ENCODE assay signal across 9 cellular contexts in genomic region chr7:27095050-27095896, GRCh38. TPM values are rescaled to one million over a fixed set of nuclear protein-coding genes. Genes with fewer than 3 reads are reported as not detected.
DNase-seq lines count a peak whose midpoint lies in the region; ATAC-seq and TF ChIP-seq lines count a peak whose summit lies in the region.
"Had no signal": no experiment of that assay in that cellular context is flagged by ENCODE, and none has a peak within 500 bp of the region (broad histone marks: within the 10 kb centered on the region; RNA-seq: fewer than 3 reads in every experiment).

No MANE protein-coding gene starts in this region.

- peaks cover 11% of the 10 kb centered on the region for H3K27me3 ChIP-seq in effector memory CD4-positive, alpha-beta T cell (replicated peaks; ENCODE audit: control insufficient read depth, insufficient read depth, low read length, poor library complexity, severe bottlenecking)

- peaks cover 16% of the 10 kb centered on the region for H3K4me1 ChIP-seq in effector memory CD4-positive, alpha-beta T cell (ENCODE audit: control insufficient read depth, insufficient read depth, low read length, poor library complexity, severe bottlenecking)

- H3K4me3 ChIP-seq in effector memory CD4-positive, alpha-beta T cell (ENCODE audit: insufficient read depth, low read depth, low read length, poor library complexity, severe bottlenecking) = peak overlapping the region; percentile 85
- H3K4me3 ChIP-seq: BLaER1 treated with 17β-estradiol and CSF1 and Interleukin-3, amounts not matched to agents 10 nM and 100 nM had no signal

- H3K27me3 Mint-ChIP-seq in osteocyte (ENCODE audit: unreplicated experiment) = peaks cover 95% of the 10 kb centered on the region

- no peak for DNase-seq in activated CD4-positive, CD25-positive, alpha-beta regulatory T cell (lab: John Stamatoyannopoulos, UW)
- DNase-seq in NAMALWA (ENCODE audit: low spot score) (peak; percentile 21), osteocyte (ENCODE audit: extremely low spot score, unreplicated experiment) (no peak), NCI-H226 (no peak), 8988T (no peak), NCI-H748 treated with DMSO at 0.1 percent for 48 hours (lab: John Stamatoyannopoulos, UW) (no peak)
- DNase-seq in effector memory CD4-positive, alpha-beta T cell = peak in 1 of 3 donors; percentile 15

- H3K9me3 ChIP-seq in effector memory CD4-positive, alpha-beta T cell (ENCODE audit: control insufficient read depth, low read length) = no peaks in the 10 kb centered on the region

- H3K27ac Mint-ChIP-seq in osteocyte (ENCODE audit: unreplicated experiment) = no peak overlapping the region

- H3K4me1 Mint-ChIP-seq in osteocyte (ENCODE audit: unreplicated experiment) = peaks cover 11% of the 10 kb centered on the region

- TF ChIP-seq CTCF in osteocyte (IDR thresholded peaks at IDR 0.05) = no peak

- no peaks in the 10 kb centered on the region for H3K9me3 Mint-ChIP-seq in osteocyte (ENCODE audit: unreplicated experiment)

- no peaks in the 10 kb centered on the region for H3K36me3 Mint-ChIP-seq in osteocyte (ENCODE audit: unreplicated experiment)

- peak; percentile 2 to 15 for ATAC-seq in activated CD4-positive, CD25-positive, alpha-beta regulatory T cell treated with anti-CD3 and anti-CD28 coated beads, Interleukin-2, amount 50 U/mL, for 24 hours

- H3K27ac ChIP-seq in effector memory CD4-positive, alpha-beta T cell (ENCODE audit: insufficient read depth, low read length, poor library complexity, severe bottlenecking) = no peak overlapping the region
- H3K27ac ChIP-seq: BLaER1 treated with 17β-estradiol and CSF1 and Interleukin-3, amounts not matched to agents 10 nM and 100 nM had no signal

- no peaks in the 10 kb centered on the region for H3K36me3 ChIP-seq in effector memory CD4-positive, alpha-beta T cell (ENCODE audit: control insufficient read depth, insufficient read depth, low read length)
- H3K36me3 ChIP-seq: BLaER1 treated with 17β-estradiol and CSF1 and Interleukin-3, amounts not matched to agents 10 nM and 100 nM had no signal

- H3K4me3 Mint-ChIP-seq in osteocyte (ENCODE audit: unreplicated experiment) = peak overlapping the region; percentile 72

RNA-seq across cellular contexts. Expression of gene HOXA1, which starts 0.5 kb away (rescaled TPM):
- not detected in 2 replicates for total RNA-seq in osteocyte

RNA-seq across cellular contexts. Expression of gene HOXA2, which starts 7.2 kb away (rescaled TPM):
- total RNA-seq in osteocyte = not detected in 2 replicates

RNA-seq across cellular contexts. Expression of gene HOXA4, which starts 35.3 kb away (rescaled TPM):
- total RNA-seq in osteocyte = not detected in 2 replicates

RNA-seq across cellular contexts. Expression of gene HOXA5, which starts 48.2 kb away (rescaled TPM):
- not detected in 2 replicates for total RNA-seq in osteocyte

RNA-seq across cellular contexts. Expression of gene HOXA6, which starts 52.3 kb away (rescaled TPM):
- total RNA-seq in osteocyte = not detected in 2 replicates
